ENCODE assay signal across 9 cellular contexts in genomic region chr5:124157320-124157719, GRCh38.
A peak's percentile ranks its signal among the peaks of the same experiment; 100 is the strongest.
DNase-seq lines count a peak whose midpoint lies in the region; ATAC-seq, FAIRE-seq and TF ChIP-seq lines count a peak whose summit lies in the region.
"Had no signal": no experiment of that assay in that cellular context is flagged by ENCODE, and none has a peak within 500 bp of the region (broad histone marks: within the 10 kb centered on the region; RNA-seq: fewer than 3 reads in every experiment).

No MANE protein-coding gene starts in this region.

- H3K79me2 ChIP-seq in Karpas-422 (ENCODE audit: low read length) (no peaks in the 10 kb centered on the region), astrocyte (ENCODE audit: insufficient read depth, low read length) (no peaks in the 10 kb centered on the region)

- H3K4me3 ChIP-seq in Karpas-422 (ENCODE audit: low read length) (0 out of 2 replicates have a peak overlapping the region, but pooled peaks have one; percentile 18), astrocyte (ENCODE audit: insufficient read depth, low read depth, low read length) (no peak overlapping the region)

- H3K4me1 ChIP-seq in Karpas-422 (ENCODE audit: low read length): no peaks in the 10 kb centered on the region
- no peaks in the 10 kb centered on the region for H3K4me1 ChIP-seq in astrocyte (ENCODE audit: insufficient read depth, low read length)

- peak; percentile 72 to 85 for ATAC-seq in stimulated activated naive B cell treated with anti-CD40 and anti-IgM and Interleukin-4, amounts not matched to agents 10 μg/mL and 1 μg/mL and 100 μg/mL, for 72 hours (replicated peaks)
- ATAC-seq in HG03139 (IDR thresholded peaks at IDR 0.05; ENCODE audit: unreplicated experiment): no peak

- intact Hi-C loops in activated CD4-positive, alpha-beta T cell treated with anti-CD3 and anti-CD28 coated beads, Interleukin-2, amount 10 ng/mL, durations not matched to agents 24 days and 14 days (cut with micrococcal nuclease): no loop called here

- H3K27me3 Mint-ChIP-seq in activated CD4-positive, alpha-beta T cell treated with anti-CD3 and anti-CD28 coated beads, Interleukin-2, amount 10 ng/mL, durations not matched to agents 24 days and 14 days: no peaks in the 10 kb centered on the region
- no peaks in the 10 kb centered on the region for H3K27me3 Mint-ChIP-seq in activated CD4-positive, alpha-beta T cell treated with anti-CD3 and anti-CD28 coated beads, Interleukin-2, amount 10 ng/mL, durations not matched to agents 7 days and 5 days
- no peaks in the 10 kb centered on the region for H3K27me3 Mint-ChIP-seq in astrocyte (ENCODE audit: low read depth, unreplicated experiment)
- H3K27me3 Mint-ChIP-seq in stimulated activated naive B cell treated with anti-CD40 and anti-IgM and Interleukin-4, amounts not matched to agents 10 μg/mL and 1 μg/mL and 100 μg/mL, for 72 hours: no peaks in the 10 kb centered on the region

- H3K27me3 ChIP-seq in Karpas-422 (ENCODE audit: low read length) (no peaks in the 10 kb centered on the region), astrocyte (ENCODE audit: insufficient read depth, low read length) (no peaks in the 10 kb centered on the region)

- H3K9ac ChIP-seq in Karpas-422 (ENCODE audit: low read length) (no peak overlapping the region), astrocyte (ENCODE audit: low read length) (no peak overlapping the region)
- H3K9ac ChIP-seq: SK-N-SH had no signal

- DNase-seq in activated CD4-positive, alpha-beta T cell treated with anti-CD3 and anti-CD28 coated beads, Interleukin-2, amount 10 ng/mL, durations not matched to agents 24 days and 14 days: no peak
- no peak for DNase-seq in activated CD4-positive, alpha-beta T cell treated with anti-CD3 and anti-CD28 coated beads, Interleukin-2, amount 10 ng/mL, durations not matched to agents 7 days and 5 days
- DNase-seq in Karpas-422 (peak; percentile 52), astrocyte (ENCODE audit: low read depth) (no peak), NCI-H524 (lab: John Stamatoyannopoulos, UW) (no peak), NCI-H1048 (lab: John Stamatoyannopoulos, UW) (no peak)
- DNase-seq in stimulated activated naive B cell treated with anti-CD40 and anti-IgM and Interleukin-4, amounts not matched to agents 10 μg/mL and 1 μg/mL and 100 μg/mL, for 72 hours: no peak
- DNase-seq: SK-N-SH had no signal

- TF ChIP-seq CTCF in astrocyte (IDR thresholded peaks at IDR 0.05; ENCODE audit: insufficient read depth, low read depth, low read length): no peak

- no peaks in the 10 kb centered on the region for H3K36me3 Mint-ChIP-seq in activated CD4-positive, alpha-beta T cell treated with anti-CD3 and anti-CD28 coated beads, Interleukin-2, amount 10 ng/mL, durations not matched to agents 24 days and 14 days (ENCODE audit: low read depth)
- no peaks in the 10 kb centered on the region for H3K36me3 Mint-ChIP-seq in activated CD4-positive, alpha-beta T cell treated with anti-CD3 and anti-CD28 coated beads, Interleukin-2, amount 10 ng/mL, durations not matched to agents 7 days and 5 days (ENCODE audit: low read depth)
- no peaks in the 10 kb centered on the region for H3K36me3 Mint-ChIP-seq in astrocyte (ENCODE audit: low read depth, unreplicated experiment)
- peaks cover 0 to 6% of the 10 kb centered on the region in 2 donors for H3K36me3 Mint-ChIP-seq in stimulated activated naive B cell treated with anti-CD40 and anti-IgM and Interleukin-4, amounts not matched to agents 10 μg/mL and 1 μg/mL and 100 μg/mL, for 72 hours

- H3K4me3 Mint-ChIP-seq in activated CD4-positive, alpha-beta T cell treated with anti-CD3 and anti-CD28 coated beads, Interleukin-2, amount 10 ng/mL, durations not matched to agents 24 days and 14 days: peak overlapping the region; percentile 12
- no peak overlapping the region for H3K4me3 Mint-ChIP-seq in activated CD4-positive, alpha-beta T cell treated with anti-CD3 and anti-CD28 coated beads, Interleukin-2, amount 10 ng/mL, durations not matched to agents 7 days and 5 days
- H3K4me3 Mint-ChIP-seq in astrocyte (ENCODE audit: unreplicated experiment): no peak overlapping the region
- H3K4me3 Mint-ChIP-seq in stimulated activated naive B cell treated with anti-CD40 and anti-IgM and Interleukin-4, amounts not matched to agents 10 μg/mL and 1 μg/mL and 100 μg/mL, for 72 hours: peak overlapping the region; percentile 79 to 84

- H4K20me1 ChIP-seq in Karpas-422 (ENCODE audit: insufficient read depth, low read depth, low read length) (no peaks in the 10 kb centered on the region), astrocyte (ENCODE audit: insufficient read depth, low read length) (no peaks in the 10 kb centered on the region)

- H3K9me3 Mint-ChIP-seq in activated CD4-positive, alpha-beta T cell treated with anti-CD3 and anti-CD28 coated beads, Interleukin-2, amount 10 ng/mL, durations not matched to agents 24 days and 14 days: peaks cover 3% of the 10 kb centered on the region
- peaks cover 18% of the 10 kb centered on the region for H3K9me3 Mint-ChIP-seq in activated CD4-positive, alpha-beta T cell treated with anti-CD3 and anti-CD28 coated beads, Interleukin-2, amount 10 ng/mL, durations not matched to agents 7 days and 5 days
- peaks cover 11% of the 10 kb centered on the region for H3K9me3 Mint-ChIP-seq in astrocyte (ENCODE audit: unreplicated experiment)
- peaks cover 9 to 17% of the 10 kb centered on the region in 2 donors for H3K9me3 Mint-ChIP-seq in stimulated activated naive B cell treated with anti-CD40 and anti-IgM and Interleukin-4, amounts not matched to agents 10 μg/mL and 1 μg/mL and 100 μg/mL, for 72 hours

- H3K4me2 ChIP-seq in Karpas-422 (ENCODE audit: low read depth, low read length, poor library complexity, severe bottlenecking): peak overlapping the region; percentile 34
- H3K4me2 ChIP-seq in astrocyte (ENCODE audit: low read length): peak overlapping the region; percentile 30
- H3K4me2 ChIP-seq: SK-N-SH had no signal

- CTCF ChIA-PET in activated CD4-positive, alpha-beta T cell treated with anti-CD3 and anti-CD28 coated beads, Interleukin-2, amount 10 ng/mL, durations not matched to agents 7 days and 5 days (lab: Charles Lee): interaction anchor here (0.6 kb wide), 1 partner anchor 70 kb away, joined by 3 read pairs; no protein-coding TSS in a partner anchor

- no peaks in the 10 kb centered on the region for H3K9me2 ChIP-seq in Karpas-422 (replicated peaks; ENCODE audit: insufficient read depth, low read length)
- H3K9me2 ChIP-seq: SK-N-SH had no signal

- H3K4me1 Mint-ChIP-seq in activated CD4-positive, alpha-beta T cell treated with anti-CD3 and anti-CD28 coated beads, Interleukin-2, amount 10 ng/mL, durations not matched to agents 24 days and 14 days: no peaks in the 10 kb centered on the region
- peaks cover 4% of the 10 kb centered on the region for H3K4me1 Mint-ChIP-seq in activated CD4-positive, alpha-beta T cell treated with anti-CD3 and anti-CD28 coated beads, Interleukin-2, amount 10 ng/mL, durations not matched to agents 7 days and 5 days
- H3K4me1 Mint-ChIP-seq in astrocyte (ENCODE audit: low read depth, unreplicated experiment): peaks cover 1% of the 10 kb centered on the region
- H3K4me1 Mint-ChIP-seq in stimulated activated naive B cell treated with anti-CD40 and anti-IgM and Interleukin-4, amounts not matched to agents 10 μg/mL and 1 μg/mL and 100 μg/mL, for 72 hours: peaks cover 11 to 37% of the 10 kb centered on the region in 2 donors

- H3K27ac Mint-ChIP-seq in activated CD4-positive, alpha-beta T cell treated with anti-CD3 and anti-CD28 coated beads, Interleukin-2, amount 10 ng/mL, durations not matched to agents 24 days and 14 days: no peak overlapping the region
- H3K27ac Mint-ChIP-seq in activated CD4-positive, alpha-beta T cell treated with anti-CD3 and anti-CD28 coated beads, Interleukin-2, amount 10 ng/mL, durations not matched to agents 7 days and 5 days: no peak overlapping the region
- H3K27ac Mint-ChIP-seq in astrocyte (ENCODE audit: unreplicated experiment): no peak overlapping the region
- H3K27ac Mint-ChIP-seq in stimulated activated naive B cell treated with anti-CD40 and anti-IgM and Interleukin-4, amounts not matched to agents 10 μg/mL and 1 μg/mL and 100 μg/mL, for 72 hours: peak overlapping the region; percentile 88

- peaks cover 12% of the 10 kb centered on the region; the same call in 1 of the 2 replicates for H3K9me3 ChIP-seq in Karpas-422 (ENCODE audit: low read length)
- H3K9me3 ChIP-seq in astrocyte (ENCODE audit: insufficient read depth, low read depth, low read length): no peaks in the 10 kb centered on the region

- POLR2A ChIA-PET in activated CD4-positive, alpha-beta T cell treated with anti-CD3 and anti-CD28 coated beads, Interleukin-2, amount 10 ng/mL, durations not matched to agents 7 days and 5 days (lab: Charles Lee): no interaction called here

- H3K36me3 ChIP-seq in Karpas-422 (ENCODE audit: insufficient read depth, low read length) (no peaks in the 10 kb centered on the region), astrocyte (ENCODE audit: insufficient read depth, low read length) (no peaks in the 10 kb centered on the region)

- H3K27ac ChIP-seq in Karpas-422 (ENCODE audit: low read length) (no peak overlapping the region), astrocyte (ENCODE audit: low read depth, low read length) (no peak overlapping the region)

- no peak for FAIRE-seq in astrocyte (lab: Jason Lieb, UNC)

- H2AFZ ChIP-seq in Karpas-422 (ENCODE audit: low read length) (peak overlapping the region; percentile 48; the same call in 1 of the 2 replicates), astrocyte (ENCODE audit: low read depth, low read length) (no peak overlapping the region)

Comparison
In these comparisons a context has a peak if more than half of its experiments do, and no peak if none do; other contexts are left out.
1. H3K4me3 Mint-ChIP-seq: peak in activated CD4-positive, alpha-beta T cell treated with anti-CD3 and anti-CD28 coated beads, Interleukin-2, amount 10 ng/mL, durations not matched to agents 24 days and 14 days (single experiment) and stimulated activated naive B cell treated with anti-CD40 and anti-IgM and Interleukin-4, amounts not matched to agents 10 μg/mL and 1 μg/mL and 100 μg/mL, for 72 hours (2 of 2); none in activated CD4-positive, alpha-beta T cell treated with anti-CD3 and anti-CD28 coated beads, Interleukin-2, amount 10 ng/mL, durations not matched to agents 7 days and 5 days (single experiment) and astrocyte (single experiment).